8 cellular contexts compared by ENCODE assay signal in genomic region chrX:119870626-119871131, GRCh38. TPM values are rescaled to one million over a fixed set of nuclear protein-coding genes. Genes with fewer than 3 reads are reported as not detected.
DNase-seq lines count a peak whose midpoint lies in the region; ATAC-seq and TF ChIP-seq lines count a peak whose summit lies in the region.

No MANE protein-coding gene starts in this region.

- no peaks in the 10 kb centered on the region for H3K9me3 Mint-ChIP-seq in activated T-cell treated with anti-CD3 and anti-CD28 coated beads, Interleukin-2, amount 50 U/mL, for 24 hours
- no peaks in the 10 kb centered on the region for H3K9me3 Mint-ChIP-seq in nephron

- H3K4me1 Mint-ChIP-seq in activated T-cell treated with anti-CD3 and anti-CD28 coated beads, Interleukin-2, amount 50 U/mL, for 24 hours (ENCODE audit: low read depth), result peaks cover 17% of the 10 kb centered on the region
- H3K4me1 Mint-ChIP-seq in nephron, result peaks cover 14% of the 10 kb centered on the region

- DNase-seq in NB4 (ENCODE audit: low read depth), result peak; percentile 69
- peak; percentile 41 for DNase-seq in activated T-cell treated with anti-CD3 and anti-CD28 coated beads, Interleukin-2, amount 50 U/mL, for 24 hours
- peak; percentile 14 to 19 for DNase-seq in fibroblast of lung (ENCODE audit: low read depth in 2 of 2)
- DNase-seq in NCI-H2107 treated with DMSO at 0.1 percent for 48 hours (lab: John Stamatoyannopoulos, UW; ENCODE audit: unreplicated experiment), result no peak

- no peaks in the 10 kb centered on the region for H3K9me3 ChIP-seq in fibroblast of lung (ENCODE audit: control insufficient read depth, insufficient read depth, low read depth, low read length)

- ATAC-seq in GM21423 (IDR thresholded peaks at IDR 0.05; ENCODE audit: unreplicated experiment), result peak; percentile 17
- no peak for ATAC-seq in HG02840 (IDR thresholded peaks at IDR 0.05; ENCODE audit: low FRiP score, unreplicated experiment)

- peak overlapping the region; percentile 89 for H3K27ac ChIP-seq in C4-2B
- H3K27ac ChIP-seq in fibroblast of lung (ENCODE audit: insufficient read depth, low read length), result peak overlapping the region; percentile 89

- H3K4me3 ChIP-seq in NB4 (ENCODE audit: low read depth, low read length), result peak overlapping the region; percentile 94
- H3K4me3 ChIP-seq in fibroblast of lung (replicated peaks in 1 of 4; ENCODE audit: control extremely low read depth in 1 of 4, insufficient read depth in 1 of 4, low read depth in 3 of 4, low read length in 4 of 4), result peak overlapping the region; percentile 70 to 89 (median 78)

- TF ChIP-seq POLR2A in NB4 (IDR thresholded peaks at IDR 0.05; ENCODE audit: extremely low read depth, insufficient read length), result no peak

- no peaks in the 10 kb centered on the region for H3K27me3 ChIP-seq in fibroblast of lung (ENCODE audit: control insufficient read depth, insufficient read depth, low read length)

- peak overlapping the region; percentile 99 for H3K27ac Mint-ChIP-seq in activated T-cell treated with anti-CD3 and anti-CD28 coated beads, Interleukin-2, amount 50 U/mL, for 24 hours
- peak overlapping the region; percentile 68 to 96 (median 75) for H3K27ac Mint-ChIP-seq in nephron

- H3K4me3 Mint-ChIP-seq in activated T-cell treated with anti-CD3 and anti-CD28 coated beads, Interleukin-2, amount 50 U/mL, for 24 hours, result peak overlapping the region; percentile 92
- H3K4me3 Mint-ChIP-seq in nephron, result peak overlapping the region; percentile 92 to 95 (median 94)

- H3K4me1 ChIP-seq in fibroblast of lung (ENCODE audit: control insufficient read depth, extremely low read depth, insufficient read depth, low read length), result no peaks in the 10 kb centered on the region

- H2AFZ ChIP-seq in fibroblast of lung (ENCODE audit: low read length), result peak overlapping the region; percentile 50

- H4K20me1 ChIP-seq in fibroblast of lung (ENCODE audit: control insufficient read depth, extremely low read depth, insufficient read depth, low read length), result no peaks in the 10 kb centered on the region

- peaks cover 32% of the 10 kb centered on the region for H3K36me3 Mint-ChIP-seq in activated T-cell treated with anti-CD3 and anti-CD28 coated beads, Interleukin-2, amount 50 U/mL, for 24 hours (ENCODE audit: low read depth)
- no peaks in the 10 kb centered on the region for H3K36me3 Mint-ChIP-seq in nephron (ENCODE audit: low read depth)

- H3K27me3 Mint-ChIP-seq in activated T-cell treated with anti-CD3 and anti-CD28 coated beads, Interleukin-2, amount 50 U/mL, for 24 hours, result peaks cover 2% of the 10 kb centered on the region
- H3K27me3 Mint-ChIP-seq in nephron (ENCODE audit: low read depth), result no peaks in the 10 kb centered on the region

- peak overlapping the region; percentile 93 for H3K9ac ChIP-seq in fibroblast of lung (ENCODE audit: insufficient read depth, low read length)

- TF ChIP-seq CTCF in C4-2B (conservative IDR thresholded peaks at IDR 0.05), result no peak
- no peak for TF ChIP-seq CTCF in NB4 (IDR thresholded peaks at IDR 0.05; ENCODE audit: low read depth, low read length)
- no peak for TF ChIP-seq CTCF in fibroblast of lung (conservative IDR thresholded peaks at IDR 0.05 in 1 of 2, IDR thresholded peaks at IDR 0.05 in 1 of 2; ENCODE audit: low read depth in 1 of 2, low read length in 2 of 2)
- TF ChIP-seq CTCF in nephron (IDR thresholded peaks at IDR 0.05; ENCODE audit: unreplicated experiment in 3 of 3), result no peak

- peaks cover 31% of the 10 kb centered on the region for H3K79me2 ChIP-seq in fibroblast of lung (ENCODE audit: control insufficient read depth, insufficient read depth, low read length)

- H3K4me2 ChIP-seq in fibroblast of lung (ENCODE audit: extremely low read depth, insufficient read depth, low read length), result peak overlapping the region; percentile 62

- no peaks in the 10 kb centered on the region for H3K36me3 ChIP-seq in fibroblast of lung (ENCODE audit: control insufficient read depth, insufficient read depth, low read length)

RNA-seq across cellular contexts. Expression of gene RNF113A, which starts 0.9 kb away (rescaled TPM):
- 18.8 and 20.0 TPM in 2 replicates for total RNA-seq in fibroblast of lung
- 12.4 TPM in 2 replicates for polyA plus RNA-seq in fibroblast of lung
- 13.1 and 13.5 TPM in 2 replicates for polyA plus RNA-seq in fibroblast of lung (2012)
- 1.4 and 4.1 TPM in 2 replicates for polyA minus RNA-seq in fibroblast of lung (ENCODE audit: low replicate concordance)

RNA-seq across cellular contexts. Expression of gene NDUFA1, which starts 1.0 kb away (rescaled TPM):
- 80.4 and 88.0 TPM in 2 replicates for total RNA-seq in fibroblast of lung
- 181 and 187 TPM in 2 replicates for polyA plus RNA-seq in fibroblast of lung
- 167 and 215 TPM in 2 replicates for polyA plus RNA-seq in fibroblast of lung (2012)
- 5.0 and 8.1 TPM in 2 replicates for polyA minus RNA-seq in fibroblast of lung (ENCODE audit: low replicate concordance)

RNA-seq across cellular contexts. Expression of gene UPF3B, which starts 17.9 kb away (rescaled TPM):
- 2.3 and 3.1 TPM in 2 replicates for total RNA-seq in fibroblast of lung
- 8.1 and 8.8 TPM in 2 replicates for polyA plus RNA-seq in fibroblast of lung
- 9.4 and 9.9 TPM in 2 replicates for polyA plus RNA-seq in fibroblast of lung (2012)
- polyA minus RNA-seq in fibroblast of lung (ENCODE audit: low replicate concordance), result not detected in 2 replicates

RNA-seq across cellular contexts. Expression of gene AKAP14, which starts 25.0 kb away (rescaled TPM):
- not detected in 2 replicates for total RNA-seq in fibroblast of lung
- not detected in 2 replicates for polyA plus RNA-seq in fibroblast of lung
- polyA plus RNA-seq in fibroblast of lung (2012), result not detected in 2 replicates
- polyA minus RNA-seq in fibroblast of lung (ENCODE audit: low replicate concordance), result not detected in 2 replicates
